ENCODE assay signal across 23 cellular contexts in genomic region chr6:103875221-103875620, GRCh38.
"Had no signal": no experiment of that assay in that cellular context is flagged by ENCODE, and none has a peak within 500 bp of the region (broad histone marks: within the 10 kb centered on the region; RNA-seq: fewer than 3 reads in every experiment).

No MANE protein-coding gene starts in this region.

- H3K9me3 ChIP-seq: ascending aorta, colonic mucosa had no signal

- H3K27me3 Mint-ChIP-seq: activated CD4-positive, alpha-beta memory T cell treated with anti-CD3 and anti-CD28 coated beads, Interleukin-2, amount 10 ng/mL, durations not matched to agents 7 days and 5 days; activated CD4-positive, alpha-beta T cell treated with anti-CD3 and anti-CD28 coated beads for 36 hours; activated CD4-positive, alpha-beta T cell treated with anti-CD3 and anti-CD28 coated beads, Interleukin-2, amount 10 ng/mL, durations not matched to agents 7 days and 5 days; activated naive CD4-positive, alpha-beta T cell treated with anti-CD3 and anti-CD28 coated beads, Interleukin-2, amount 10 ng/mL, durations not matched to agents 7 days and 5 days; activated naive CD8-positive, alpha-beta T cell treated with anti-CD3 and anti-CD28 coated beads, Interleukin-2, amount 10 ng/mL, durations not matched to agents 7 days and 5 days; activated T-cell treated with anti-CD3 and anti-CD28 coated beads, Interleukin-2, amount 50 U/mL, for 24 hours had no signal

- H3K36me3 Mint-ChIP-seq: activated naive CD4-positive, alpha-beta T cell treated with anti-CD3 and anti-CD28 coated beads, Interleukin-2, amount 10 ng/mL, durations not matched to agents 7 days and 5 days; activated naive CD4-positive, alpha-beta T cell treated with anti-CD3 and anti-CD28 coated beads, Interleukin-2, amount 50 U/mL, for 72 hours; activated naive CD8-positive, alpha-beta T cell treated with anti-CD3 and anti-CD28 coated beads, Interleukin-2, amount 10 ng/mL, durations not matched to agents 7 days and 5 days had no signal

- H3K36me3 ChIP-seq: ascending aorta, brain microvascular endothelial cell, colonic mucosa had no signal

- H3K4me1 Mint-ChIP-seq: activated CD4-positive, alpha-beta memory T cell treated with anti-CD3 and anti-CD28 coated beads, Interleukin-2, amount 10 ng/mL, durations not matched to agents 7 days and 5 days; activated CD4-positive, alpha-beta T cell treated with anti-CD3 and anti-CD28 coated beads for 36 hours; activated CD4-positive, alpha-beta T cell treated with anti-CD3 and anti-CD28 coated beads, Interleukin-2, amount 10 ng/mL, durations not matched to agents 7 days and 5 days; activated naive CD4-positive, alpha-beta T cell treated with anti-CD3 and anti-CD28 coated beads, Interleukin-2, amount 10 ng/mL, durations not matched to agents 7 days and 5 days; activated naive CD8-positive, alpha-beta T cell treated with anti-CD3 and anti-CD28 coated beads, Interleukin-2, amount 10 ng/mL, durations not matched to agents 7 days and 5 days had no signal

- ATAC-seq: activated CD4-positive, alpha-beta T cell treated with anti-CD3 and anti-CD28 coated beads for 36 hours; activated naive CD4-positive, alpha-beta T cell treated with anti-CD3 and anti-CD28 coated beads, Interleukin-2, amount 50 U/mL, for 72 hours; activated T-cell treated with anti-CD3 and anti-CD28 coated beads, Interleukin-2, amount 50 U/mL, for 72 hours; esophagus mucosa had no signal

- H3K27ac ChIP-seq: ascending aorta, brain microvascular endothelial cell, colonic mucosa had no signal

- H3K4me3 ChIP-seq: ascending aorta, colonic mucosa had no signal

- H3K9me3 Mint-ChIP-seq: activated CD4-positive, alpha-beta memory T cell treated with anti-CD3 and anti-CD28 coated beads, Interleukin-2, amount 10 ng/mL, durations not matched to agents 7 days and 5 days; activated naive CD4-positive, alpha-beta T cell treated with anti-CD3 and anti-CD28 coated beads, Interleukin-2, amount 10 ng/mL, durations not matched to agents 7 days and 5 days; activated naive CD8-positive, alpha-beta T cell treated with anti-CD3 and anti-CD28 coated beads, Interleukin-2, amount 10 ng/mL, durations not matched to agents 7 days and 5 days had no signal

- H3K4me3 Mint-ChIP-seq: activated CD4-positive, alpha-beta memory T cell treated with anti-CD3 and anti-CD28 coated beads, Interleukin-2, amount 10 ng/mL, durations not matched to agents 7 days and 5 days; activated CD4-positive, alpha-beta T cell treated with anti-CD3 and anti-CD28 coated beads for 36 hours; activated CD4-positive, alpha-beta T cell treated with anti-CD3 and anti-CD28 coated beads, Interleukin-2, amount 10 ng/mL, durations not matched to agents 7 days and 5 days; activated naive CD4-positive, alpha-beta T cell treated with anti-CD3 and anti-CD28 coated beads, Interleukin-2, amount 10 ng/mL, durations not matched to agents 7 days and 5 days; activated naive CD8-positive, alpha-beta T cell treated with anti-CD3 and anti-CD28 coated beads, Interleukin-2, amount 10 ng/mL, durations not matched to agents 7 days and 5 days; activated T-cell treated with anti-CD3 and anti-CD28 coated beads, Interleukin-2, amount 50 U/mL, for 24 hours; activated T-cell treated with anti-CD3 and anti-CD28 coated beads, Interleukin-2, amount 50 U/mL, for 72 hours had no signal

- H3K27me3 ChIP-seq: ascending aorta, brain microvascular endothelial cell, colonic mucosa had no signal

- H3K27ac Mint-ChIP-seq: activated CD4-positive, alpha-beta memory T cell treated with anti-CD3 and anti-CD28 coated beads, Interleukin-2, amount 10 ng/mL, durations not matched to agents 7 days and 5 days; activated CD4-positive, alpha-beta T cell treated with anti-CD3 and anti-CD28 coated beads for 36 hours; activated CD4-positive, alpha-beta T cell treated with anti-CD3 and anti-CD28 coated beads, Interleukin-2, amount 10 ng/mL, durations not matched to agents 7 days and 5 days; activated naive CD4-positive, alpha-beta T cell treated with anti-CD3 and anti-CD28 coated beads, Interleukin-2, amount 10 ng/mL, durations not matched to agents 7 days and 5 days; activated naive CD4-positive, alpha-beta T cell treated with anti-CD3 and anti-CD28 coated beads, Interleukin-2, amount 50 U/mL, for 72 hours; activated naive CD8-positive, alpha-beta T cell treated with anti-CD3 and anti-CD28 coated beads, Interleukin-2, amount 10 ng/mL, durations not matched to agents 7 days and 5 days; activated T-cell treated with anti-CD3 and anti-CD28 coated beads, Interleukin-2, amount 50 U/mL, for 24 hours; activated T-cell treated with anti-CD3 and anti-CD28 coated beads, Interleukin-2, amount 50 U/mL, for 72 hours had no signal

- DNase-seq: activated CD4-positive, alpha-beta memory T cell treated with anti-CD3 and anti-CD28 coated beads, Interleukin-2, amount 10 ng/mL, durations not matched to agents 7 days and 5 days; activated CD4-positive, alpha-beta T cell treated with anti-CD3 and anti-CD28 coated beads for 36 hours; activated CD4-positive, alpha-beta T cell treated with anti-CD3 and anti-CD28 coated beads, Interleukin-2, amount 10 ng/mL, durations not matched to agents 7 days and 5 days; activated CD4-positive, alpha-beta T cell treated with anti-CD3 and anti-CD28 coated beads, Interleukin-2, amount 50 U/mL, for 4 hours; activated CD4-positive, CD25-positive, alpha-beta regulatory T cell; activated CD4-positive, CD25-positive, alpha-beta regulatory T cell treated with anti-CD3 and anti-CD28 coated beads, Interleukin-2, amount 50 U/mL, for 72 hours; activated CD8-positive, alpha-beta memory T cell treated with anti-CD3 and anti-CD28 coated beads, Interleukin-2, amount 50 U/mL, for 48 hours; activated gamma-delta T cell; activated naive CD4-positive, alpha-beta T cell; activated naive CD4-positive, alpha-beta T cell treated with anti-CD3 and anti-CD28 coated beads, Interleukin-2, amount 10 ng/mL, durations not matched to agents 7 days and 5 days; activated naive CD8-positive, alpha-beta T cell treated with anti-CD3 and anti-CD28 coated beads, Interleukin-2, amount 10 ng/mL, durations not matched to agents 7 days and 5 days; activated T-cell treated with anti-CD3 and anti-CD28 coated beads for 4 hours; activated T-cell treated with anti-CD3 and anti-CD28 coated beads, Interleukin-2, amount 50 U/mL, for 24 hours; activated T-cell treated with anti-CD3 and anti-CD28 coated beads, Interleukin-2, amount 50 U/mL, for 72 hours; brain microvascular endothelial cell; colonic mucosa; effector CD8-positive, alpha-beta T cell; foreskin fibroblast; head of caudate nucleus; T-helper 2 cell had no signal

- H3K4me1 ChIP-seq: ascending aorta, colonic mucosa had no signal
